Comparison of ENCODE assay signal across 15 cellular contexts in the genomic region with DNA sequence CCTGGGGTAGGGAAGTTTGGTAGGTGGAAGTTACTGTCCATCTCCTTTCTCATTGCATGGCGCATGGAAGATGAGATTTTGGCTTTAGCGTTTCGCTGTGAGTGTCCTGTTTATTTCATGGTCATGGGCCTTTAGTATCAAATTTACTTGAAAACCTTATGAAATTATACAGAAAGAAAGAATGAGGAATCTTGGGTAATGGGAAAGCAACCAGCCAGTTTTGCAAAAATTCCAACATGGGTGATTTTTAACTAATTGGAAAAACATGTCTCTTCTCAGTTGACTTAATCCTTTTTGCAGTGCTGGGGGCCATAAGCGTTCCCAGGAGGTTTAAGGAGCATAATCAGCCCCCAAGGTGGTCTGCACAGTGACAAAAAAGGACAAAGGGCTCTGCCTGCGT. TPM values are rescaled to one million over a fixed set of nuclear protein-coding genes. Genes with fewer than 3 reads are reported as not detected.
DNase-seq lines count a peak whose midpoint lies in the region; ATAC-seq, FAIRE-seq and TF ChIP-seq lines count a peak whose summit lies in the region.
"Had no signal": no experiment of that assay in that cellular context is flagged by ENCODE, and none has a peak within 500 bp of the region (broad histone marks: within the 10 kb centered on the region; RNA-seq: fewer than 3 reads in every experiment).

No MANE protein-coding gene starts in this region.

- H3K4me3 ChIP-seq in OCI-LY7 (ENCODE audit: low read depth, low read length, poor library complexity, severe bottlenecking) = no peak overlapping the region
- no peak overlapping the region for H3K4me3 ChIP-seq in fibroblast of lung (replicated peaks in 1 of 4; ENCODE audit: control extremely low read depth in 1 of 4, insufficient read depth in 1 of 4, low read depth in 3 of 4, low read length in 4 of 4)
- H3K4me3 ChIP-seq in uterus = no peak overlapping the region
- H3K4me3 ChIP-seq in endodermal cell (ENCODE audit: low read length) = no peak overlapping the region
- no peak overlapping the region for H3K4me3 ChIP-seq in pancreas
- H3K4me3 ChIP-seq in right atrium auricular region = no peak overlapping the region
- H3K4me3 ChIP-seq: tibial artery had no signal

- H3K27me3 Mint-ChIP-seq in activated naive CD4-positive, alpha-beta T cell treated with anti-CD3 and anti-CD28 coated beads, Interleukin-2, amount 10 ng/mL, durations not matched to agents 7 days and 5 days = peaks cover 71% of the 10 kb centered on the region
- no peaks in the 10 kb centered on the region for H3K27me3 Mint-ChIP-seq in endodermal cell (ENCODE audit: insufficient read depth)

- H3K4me1 Mint-ChIP-seq in activated naive CD4-positive, alpha-beta T cell treated with anti-CD3 and anti-CD28 coated beads, Interleukin-2, amount 10 ng/mL, durations not matched to agents 7 days and 5 days = peaks cover 89% of the 10 kb centered on the region
- peaks cover 20% of the 10 kb centered on the region for H3K4me1 Mint-ChIP-seq in endodermal cell

- POLR2A ChIA-PET in OCI-LY7 (lab: Charles Lee) = no interaction called here

- H3K36me3 Mint-ChIP-seq in activated naive CD4-positive, alpha-beta T cell treated with anti-CD3 and anti-CD28 coated beads, Interleukin-2, amount 10 ng/mL, durations not matched to agents 7 days and 5 days = peaks cover 22% of the 10 kb centered on the region
- H3K36me3 Mint-ChIP-seq in activated naive CD4-positive, alpha-beta T cell treated with anti-CD3 and anti-CD28 coated beads, Interleukin-2, amount 50 U/mL, for 72 hours = peaks cover 0 to 14% of the 10 kb centered on the region in 2 donors
- H3K36me3 Mint-ChIP-seq in endodermal cell (ENCODE audit: low read depth) = no peaks in the 10 kb centered on the region

- peak overlapping the region; percentile 80 for H3K4me2 ChIP-seq in OCI-LY7 (ENCODE audit: low read length)
- peak overlapping the region; percentile 33 for H3K4me2 ChIP-seq in fibroblast of lung (ENCODE audit: extremely low read depth, insufficient read depth, low read length)

- no peak for FAIRE-seq in pancreas (lab: Jason Lieb, UNC)
- FAIRE-seq: H54, islet of Langerhans, TTC549 had no signal

- H3K27ac Mint-ChIP-seq in activated naive CD4-positive, alpha-beta T cell treated with anti-CD3 and anti-CD28 coated beads, Interleukin-2, amount 10 ng/mL, durations not matched to agents 7 days and 5 days = peak overlapping the region; percentile 56
- H3K27ac Mint-ChIP-seq in activated naive CD4-positive, alpha-beta T cell treated with anti-CD3 and anti-CD28 coated beads, Interleukin-2, amount 50 U/mL, for 72 hours = no peak overlapping the region
- no peak overlapping the region for H3K27ac Mint-ChIP-seq in endodermal cell

- H2AFZ ChIP-seq in OCI-LY7 (ENCODE audit: low read length) (no peak overlapping the region), fibroblast of lung (ENCODE audit: low read length) (no peak overlapping the region)

- H3K36me3 ChIP-seq in OCI-LY7 (ENCODE audit: insufficient read depth, low read length) (no peaks in the 10 kb centered on the region), fibroblast of lung (ENCODE audit: control insufficient read depth, insufficient read depth, low read length) (no peaks in the 10 kb centered on the region), uterus (no peaks in the 10 kb centered on the region), endodermal cell (ENCODE audit: control insufficient read depth, insufficient read depth, low read length) (no peaks in the 10 kb centered on the region), pancreas (no peaks in the 10 kb centered on the region), right atrium auricular region (no peaks in the 10 kb centered on the region)
- H3K36me3 ChIP-seq: tibial artery had no signal

- CTCF ChIA-PET in activated naive CD4-positive, alpha-beta T cell treated with anti-CD3 and anti-CD28 coated beads, Interleukin-2, amount 10 ng/mL, durations not matched to agents 7 days and 5 days (lab: Charles Lee) = no interaction called here
- CTCF ChIA-PET in OCI-LY7 (lab: Charles Lee; ENCODE audit: unreplicated experiment) = interaction anchor here (1.4 kb wide), 1 partner anchor 9 kb away, joined by 3 read pairs; no protein-coding TSS in a partner anchor

- H3K4me1 ChIP-seq in OCI-LY7 (ENCODE audit: insufficient read depth, low read length, poor library complexity, severe bottlenecking) (peaks cover 75% of the 10 kb centered on the region), fibroblast of lung (ENCODE audit: control insufficient read depth, extremely low read depth, insufficient read depth, low read length) (peaks cover 56% of the 10 kb centered on the region), uterus (peaks cover 0 to 16% of the 10 kb centered on the region in 2 donors), endodermal cell (ENCODE audit: control insufficient read depth, insufficient read depth, low read length) (peaks cover 2% of the 10 kb centered on the region), pancreas (peaks cover 0 to 10% (median 0%) of the 10 kb centered on the region in 3 donors), right atrium auricular region (peaks cover 0 to 63% of the 10 kb centered on the region in 2 donors)

- TF ChIP-seq POLR2A in uterus (IDR thresholded peaks at IDR 0.05) = no peak

- TF ChIP-seq CTCF in OCI-LY7 (conservative IDR thresholded peaks at IDR 0.05; ENCODE audit: low read length) (no peak), fibroblast of lung (conservative IDR thresholded peaks at IDR 0.05 in 1 of 2, IDR thresholded peaks at IDR 0.05 in 1 of 2; ENCODE audit: low read depth in 1 of 2, low read length in 2 of 2) (no peak), uterus (IDR thresholded peaks at IDR 0.05) (no peak), endodermal cell (conservative IDR thresholded peaks at IDR 0.05) (no peak), pancreas (IDR thresholded peaks at IDR 0.05) (no peak), right atrium auricular region (IDR thresholded peaks at IDR 0.05) (no peak)

- H3K9me3 Mint-ChIP-seq in activated naive CD4-positive, alpha-beta T cell treated with anti-CD3 and anti-CD28 coated beads, Interleukin-2, amount 10 ng/mL, durations not matched to agents 7 days and 5 days = no peaks in the 10 kb centered on the region
- peaks cover 0 to 4% of the 10 kb centered on the region in 2 donors for H3K9me3 Mint-ChIP-seq in activated naive CD4-positive, alpha-beta T cell treated with anti-CD3 and anti-CD28 coated beads, Interleukin-2, amount 50 U/mL, for 72 hours
- no peaks in the 10 kb centered on the region for H3K9me3 Mint-ChIP-seq in endodermal cell

- no peak for ATAC-seq in activated naive CD4-positive, alpha-beta T cell treated with anti-CD3 and anti-CD28 coated beads, Interleukin-2, amount 50 U/mL, for 72 hours
- ATAC-seq in pancreas = no peak
- ATAC-seq: Right ventricle myocardium inferior had no signal

- no peaks in the 10 kb centered on the region for H4K20me1 ChIP-seq in OCI-LY7 (ENCODE audit: insufficient read depth, low read length)
- no peaks in the 10 kb centered on the region for H4K20me1 ChIP-seq in fibroblast of lung (ENCODE audit: control insufficient read depth, extremely low read depth, insufficient read depth, low read length)

- H3K27me3 ChIP-seq in fibroblast of lung (ENCODE audit: control insufficient read depth, insufficient read depth, low read length) (no peaks in the 10 kb centered on the region), uterus (no peaks in the 10 kb centered on the region), endodermal cell (ENCODE audit: control insufficient read depth, insufficient read depth, low read length, poor library complexity, severe bottlenecking) (no peaks in the 10 kb centered on the region), pancreas (no peaks in the 10 kb centered on the region), right atrium auricular region (no peaks in the 10 kb centered on the region)
- H3K27me3 ChIP-seq: tibial artery had no signal

- 93 to 96% methylated on average over 4 to 5 of the region's 5 CpGs for WGBS in endodermal cell (ENCODE audit: insufficient coverage in 1 of 2, insufficient read length in 1 of 2), 2 experiments
- 74 to 84% methylated on average over 5 of the region's 5 CpGs for WGBS in pancreas, 2 donors

- H3K4me3 Mint-ChIP-seq in activated naive CD4-positive, alpha-beta T cell treated with anti-CD3 and anti-CD28 coated beads, Interleukin-2, amount 10 ng/mL, durations not matched to agents 7 days and 5 days = peak overlapping the region; percentile 8
- H3K4me3 Mint-ChIP-seq in endodermal cell = no peak overlapping the region

- no peak overlapping the region for H3K9ac ChIP-seq in fibroblast of lung (ENCODE audit: insufficient read depth, low read length)
- H3K9ac ChIP-seq in endodermal cell (ENCODE audit: extremely low read depth, low read length, poor library complexity, severe bottlenecking) = no peak overlapping the region

- BruUV-seq in OCI-LY7 (replicated peaks; lab: Mats Ljungman, UMichigan) = no TSS peak

- H3K27ac ChIP-seq in OCI-LY7 (ENCODE audit: low read depth, low read length, poor library complexity, severe bottlenecking) (no peak overlapping the region), fibroblast of lung (ENCODE audit: insufficient read depth, low read length) (peak overlapping the region; percentile 46), uterus (peak overlapping the region; percentile 46 to 51), endodermal cell (ENCODE audit: low read depth, low read length) (no peak overlapping the region), pancreas (no peak overlapping the region), right atrium auricular region (no peak overlapping the region)
- H3K27ac ChIP-seq: tibial artery had no signal

- no peak for DNase-seq in activated naive CD4-positive, alpha-beta T cell treated with anti-CD3 and anti-CD28 coated beads, Interleukin-2, amount 10 ng/mL, durations not matched to agents 7 days and 5 days
- DNase-seq in activated naive CD4-positive, alpha-beta T cell treated with anti-CD3 and anti-CD28 coated beads, Interleukin-2, amount 50 U/mL, for 72 hours (ENCODE audit: low spot score in 2 of 2) = no peak
- DNase-seq in OCI-LY7 (ENCODE audit: low spot score) = no peak
- DNase-seq in fibroblast of lung (ENCODE audit: low read depth in 2 of 2) = peak in 1 of 2 donors; percentile 46
- no peak for DNase-seq in uterus
- no peak for DNase-seq in endodermal cell
- DNase-seq in pancreas = no peak
- DNase-seq in right atrium auricular region (ENCODE audit: low spot score) = no peak
- DNase-seq: activated CD8-positive, alpha-beta memory T cell treated with anti-CD3 and anti-CD28 coated beads, Interleukin-2, amount 50 U/mL, for 48 hours; NCI-H1694; tibial artery had no signal

- intact Hi-C loops in OCI-LY7 (cut with micrococcal nuclease; ENCODE audit: unreplicated experiment) (no loop called here), uterus (cut with DNase I; ENCODE audit: low total_unique reads) (no loop called here), pancreas (cut with DNase I) (no loop called here)

- H3K79me2 ChIP-seq in OCI-LY7 (ENCODE audit: insufficient read depth, low read depth, low read length) (no peaks in the 10 kb centered on the region), fibroblast of lung (ENCODE audit: control insufficient read depth, insufficient read depth, low read length) (no peaks in the 10 kb centered on the region)

- H3K9me2 ChIP-seq in OCI-LY7 (ENCODE audit: insufficient read depth, low read length) = no peaks in the 10 kb centered on the region

- no peaks in the 10 kb centered on the region for H3K9me3 ChIP-seq in OCI-LY7 (ENCODE audit: low read length)
- H3K9me3 ChIP-seq in fibroblast of lung (ENCODE audit: control insufficient read depth, insufficient read depth, low read depth, low read length) = no peaks in the 10 kb centered on the region
- no peaks in the 10 kb centered on the region for H3K9me3 ChIP-seq in uterus
- H3K9me3 ChIP-seq in endodermal cell (ENCODE audit: control insufficient read depth, low read length) = no peaks in the 10 kb centered on the region
- no peaks in the 10 kb centered on the region for H3K9me3 ChIP-seq in pancreas
- H3K9me3 ChIP-seq in right atrium auricular region = no peaks in the 10 kb centered on the region
- H3K9me3 ChIP-seq: tibial artery had no signal

RNA-seq across cellular contexts. Expression of a gene that starts 15.8 kb away (rescaled TPM):
- total RNA-seq in activated naive CD4-positive, alpha-beta T cell treated with anti-CD3 and anti-CD28 coated beads, Interleukin-2, amount 50 U/mL, for 72 hours = 10 to 100 TPM; 40.4 to 78.1 TPM
- total RNA-seq in OCI-LY7 (2014; rRNA removed; shearing (Covaris generic)) = 60.4 and 84.5 TPM in 2 replicates
- total RNA-seq in OCI-LY7 (2022) = 126 and 157 TPM in 2 replicates
- 1.8 and 6.8 TPM in 2 replicates for total RNA-seq in fibroblast of lung
- polyA plus RNA-seq in fibroblast of lung = 6.6 and 12.6 TPM in 2 replicates
- polyA plus RNA-seq in fibroblast of lung (2012) = 4.3 and 7.5 TPM in 2 replicates
- polyA minus RNA-seq in fibroblast of lung (ENCODE audit: low replicate concordance) = 1.8 and 2.9 TPM in 2 replicates
- 10 to 100 TPM in 1 of 4 donors, under 1 TPM in 1, not detected in 2; 0.49 to 15.3 TPM for total RNA-seq in uterus
- total RNA-seq in endodermal cell = 10 to 100 TPM; 55.2 to 62.3 TPM
- 48.6 TPM for polyA plus RNA-seq in endodermal cell (2013, experiment 1 of 2)
- polyA plus RNA-seq in endodermal cell (2013, experiment 2 of 2) = 43.6 TPM
- total RNA-seq in pancreas = 1 to 10 TPM in 4 of 6 donors, under 1 TPM in 2; 0.35 to 3.2 (median 1.2) TPM
- 1 to 10 TPM in 1 of 2 donors, under 1 TPM in 1; 0.65 to 1.5 TPM for polyA plus RNA-seq in pancreas
- total RNA-seq in right atrium auricular region = under 1 TPM in 1 of 2 donors, not detected in 1; 0.85 TPM

Comparison
In these comparisons a context has a peak if more than half of its experiments do, and no peak if none do; other contexts are left out.
1. H3K27ac ChIP-seq: peak in fibroblast of lung (single experiment) and uterus (2 of 2); none in OCI-LY7 (single experiment), endodermal cell (single experiment), pancreas (0 of 4) and right atrium auricular region (0 of 2).